In genomic region chr5:113678924-113679575, GRCh38 we compare ENCODE assay signal across 8 cellular contexts.
DNase-seq lines count a peak whose midpoint lies in the region; ATAC-seq and TF ChIP-seq lines count a peak whose summit lies in the region.

No MANE protein-coding gene starts in this region.

- H3K27me3 Mint-ChIP-seq in MCF 10A (ENCODE audit: insufficient read depth, unreplicated experiment) = no peaks in the 10 kb centered on the region

- peak; percentile 74 for ATAC-seq in HG03039 (IDR thresholded peaks at IDR 0.05; ENCODE audit: unreplicated experiment)
- peak; percentile 80 for ATAC-seq in upper lobe of right lung

- no peaks in the 10 kb centered on the region for H3K4me1 Mint-ChIP-seq in MCF 10A (ENCODE audit: insufficient read depth, unreplicated experiment)

- POLR2A ChIA-PET in GM10248 (lab: Yijun Ruan, JAX) (no interaction called here), MCF 10A (lab: Yijun Ruan, JAX) (no interaction called here)

- H3K36me3 Mint-ChIP-seq in MCF 10A (ENCODE audit: insufficient read depth, unreplicated experiment) = no peaks in the 10 kb centered on the region

- DNase-seq in AG08395 (ENCODE audit: low spot score) = peak; percentile 50
- peak; percentile 32 for DNase-seq in GM10248 (ENCODE audit: extremely low spot score)
- DNase-seq in NCI-H82 treated with DMSO at 0.1 percent for 48 hours (lab: John Stamatoyannopoulos, UW; ENCODE audit: unreplicated experiment) = peak; percentile 44
- DNase-seq in MCF 10A (ENCODE audit: unreplicated experiment) = peak; percentile 70
- peak; percentile 83 for DNase-seq in left kidney (ENCODE audit: low read depth, low spot score)
- DNase-seq in upper lobe of right lung = no peak
- no peak for DNase-seq in NCI-H187 treated with DMSO at 0.1 percent for 48 hours (lab: John Stamatoyannopoulos, UW)

- H3K4me3 ChIP-seq in upper lobe of right lung = no peak overlapping the region

- no peaks in the 10 kb centered on the region for H3K4me1 ChIP-seq in upper lobe of right lung

- no TSS peak for BruUV-seq in MCF 10A (replicated peaks; lab: Mats Ljungman, UMichigan)

- H3K36me3 ChIP-seq in upper lobe of right lung = no peaks in the 10 kb centered on the region

- CTCF ChIA-PET in GM10248 (lab: Yijun Ruan, JAX) (interaction anchor here (0.8 to 8.6 kb wide), 10 partner anchors 9 to 1150 kb away, joined by 3 to 80 read pairs (median 4); no protein-coding TSS in a partner anchor), MCF 10A (lab: Yijun Ruan, JAX) (interaction anchor here (0.6 to 12.7 kb wide), 37 partner anchors 8 to 1563 kb away, joined by 3 to 151 read pairs (median 4); no protein-coding TSS in a partner anchor)

- intact Hi-C loops in MCF 10A (cut with micrococcal nuclease) (loop anchor here (1.0 to 5.0 kb wide), 4 partner anchors 678 to 1388 kb away; no protein-coding TSS in a partner anchor), upper lobe of right lung (cut with DNase I) (no loop called here)

- H3K9me3 ChIP-seq in upper lobe of right lung = no peaks in the 10 kb centered on the region

- H3K9me3 Mint-ChIP-seq in MCF 10A (ENCODE audit: unreplicated experiment) = no peaks in the 10 kb centered on the region

- TF ChIP-seq CTCF in GM10248 (IDR thresholded peaks at IDR 0.05; ENCODE audit: control extremely low read depth, extremely low read depth, low read depth, missing control alignments) (peak; percentile 75), MCF 10A (IDR thresholded peaks at IDR 0.05; ENCODE audit: unreplicated experiment) (peak; percentile 71), upper lobe of right lung (IDR thresholded peaks at IDR 0.05) (peak; percentile 70)

- no peaks in the 10 kb centered on the region for H3K27me3 ChIP-seq in upper lobe of right lung

- H3K27ac Mint-ChIP-seq in MCF 10A (ENCODE audit: low read depth, unreplicated experiment) = no peak overlapping the region

- no peak overlapping the region for H3K27ac ChIP-seq in upper lobe of right lung

- no peak overlapping the region for H3K4me3 Mint-ChIP-seq in MCF 10A (ENCODE audit: unreplicated experiment)

Comparison
In these comparisons a context has a peak if more than half of its experiments do, and no peak if none do; other contexts are left out.
1. DNase-seq: peak in AG08395 (single experiment), GM10248 (single experiment), NCI-H82 treated with DMSO at 0.1 percent for 48 hours (single experiment), MCF 10A (single experiment) and left kidney (single experiment); none in upper lobe of right lung (single experiment) and NCI-H187 treated with DMSO at 0.1 percent for 48 hours (single experiment).
2. Peak in every context shown above with its lines, with median percentiles within 50 percentile points of each other: CTCF ChIP-seq.